Comparison of ENCODE assay signal across 8 cellular contexts in the genomic region with DNA sequence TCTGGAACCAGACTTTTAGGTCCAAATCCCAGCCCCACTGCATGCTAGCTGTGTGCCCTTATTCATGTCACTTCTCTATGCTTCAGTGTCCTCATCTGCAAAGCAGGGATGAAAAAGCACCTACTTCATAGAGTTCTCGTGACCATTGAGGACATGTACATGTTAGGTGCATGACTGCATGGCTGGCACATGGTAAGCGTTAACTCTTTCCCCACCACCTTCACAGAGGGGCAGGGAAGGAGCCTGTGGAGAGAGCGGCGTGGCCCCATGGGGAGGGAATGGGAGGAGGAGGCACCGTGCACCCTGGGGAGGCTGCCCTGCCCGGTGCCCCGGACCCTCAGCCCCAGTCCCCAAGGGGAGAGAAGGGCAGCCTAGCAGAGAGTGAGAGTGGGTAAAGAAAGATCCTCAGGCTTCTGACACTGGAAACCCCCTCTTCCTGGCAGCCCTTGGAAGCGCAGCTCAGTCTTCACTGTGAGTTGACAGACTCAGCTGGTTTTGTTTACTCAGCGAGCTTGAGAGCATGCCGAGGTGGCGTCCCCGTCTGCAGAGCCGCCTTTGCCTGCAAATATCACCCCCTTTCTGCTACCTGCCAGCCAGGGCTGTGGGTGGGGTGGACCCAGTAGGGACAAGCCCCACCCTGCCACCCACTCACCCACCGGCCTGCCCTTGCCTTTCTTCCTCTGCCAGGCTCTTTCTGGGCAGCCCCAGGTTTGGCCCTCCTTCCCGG. TPM values are rescaled to one million over a fixed set of nuclear protein-coding genes. Genes with fewer than 3 reads are reported as not detected.
DNase-seq lines count a peak whose midpoint lies in the region; ATAC-seq, FAIRE-seq and TF ChIP-seq lines count a peak whose summit lies in the region.
"Had no signal": no experiment of that assay in that cellular context is flagged by ENCODE, and none has a peak within 500 bp of the region (broad histone marks: within the 10 kb centered on the region; RNA-seq: fewer than 3 reads in every experiment).

No MANE protein-coding gene starts in this region.

- H3K4me1 ChIP-seq in KMS-11 (ENCODE audit: low read depth, poor library complexity, severe bottlenecking): peaks cover 38% of the 10 kb centered on the region
- peaks cover 34% of the 10 kb centered on the region for H3K4me1 ChIP-seq in keratinocyte (ENCODE audit: control insufficient read depth, extremely low read depth, insufficient read depth, low read length)

- H3K4me3 ChIP-seq in KMS-11 (IDR thresholded peaks at IDR 0.05; ENCODE audit: insufficient read depth, low read depth, low read length) (no peak overlapping the region), keratinocyte (ENCODE audit: control insufficient read depth in 2 of 3, extremely low read depth in 1 of 3, insufficient read depth in 2 of 3, low read depth in 1 of 3, low read length in 3 of 3) (no peak overlapping the region)

- POLR2A ChIA-PET in RWPE1 (lab: Yijun Ruan, JAX; ENCODE audit: low non-redundant PET): no interaction called here

- CTCF ChIA-PET in RWPE1 (lab: Yijun Ruan, JAX): interaction anchor here (0.7 kb wide), 1 partner anchor 192 kb away, joined by 4 read pairs; no protein-coding TSS in a partner anchor

- H3K27ac ChIP-seq in KMS-11 (peak overlapping the region; percentile 69), keratinocyte (ENCODE audit: control insufficient read depth, insufficient read depth, low read length) (no peak overlapping the region), RWPE1 (no peak overlapping the region)

- FAIRE-seq in keratinocyte (lab: Jason Lieb, UNC): peak; percentile 5

- no peaks in the 10 kb centered on the region for H3K36me3 ChIP-seq in KMS-11 (ENCODE audit: insufficient read depth)
- no peaks in the 10 kb centered on the region for H3K36me3 ChIP-seq in keratinocyte (ENCODE audit: control insufficient read depth in 2 of 2, extremely low read depth in 1 of 2, insufficient read depth in 2 of 2, low read length in 2 of 2)

- H3K79me2 ChIP-seq in KMS-11 (ENCODE audit: insufficient read depth, low read depth) (no peaks in the 10 kb centered on the region), keratinocyte (ENCODE audit: control insufficient read depth, insufficient read depth, low read length) (no peaks in the 10 kb centered on the region)

- H3K4me2 ChIP-seq in KMS-11: peak overlapping the region; percentile 66
- H3K4me2 ChIP-seq in keratinocyte (ENCODE audit: control insufficient read depth, extremely low read depth, insufficient read depth, low read depth, low read length): no peak overlapping the region

- DNase-seq in keratinocyte (ENCODE audit: low read depth, low spot score) (no peak), superior temporal gyrus (ENCODE audit: extremely low spot score) (peak; percentile 70), RWPE1 (ENCODE audit: low spot score) (no peak)
- DNase-seq: KBM-7 had no signal

- H4K20me1 ChIP-seq in KMS-11 (ENCODE audit: insufficient read depth) (no peaks in the 10 kb centered on the region), keratinocyte (ENCODE audit: control insufficient read depth, extremely low read depth, insufficient read depth, low read length) (no peaks in the 10 kb centered on the region)

- H3K27me3 ChIP-seq in KMS-11 (ENCODE audit: insufficient read depth, low read depth) (no peaks in the 10 kb centered on the region), keratinocyte (ENCODE audit: control insufficient read depth, extremely low read depth, insufficient read depth, low read length) (peaks cover 4% of the 10 kb centered on the region)

- H3K9ac ChIP-seq in KMS-11 (peak overlapping the region; percentile 61), keratinocyte (ENCODE audit: control insufficient read depth, extremely low read depth, insufficient read depth, low read length) (no peak overlapping the region)

- H2AFZ ChIP-seq in KMS-11 (ENCODE audit: low read depth) (peak overlapping the region; percentile 47), keratinocyte (ENCODE audit: control insufficient read depth, low read length) (no peak overlapping the region)

- dilution Hi-C loops in keratinocyte (cut with MboI; ENCODE audit: extremely low pct_ligation_motif_present, low sequenced_read_pairs): no loop called here

- no peaks in the 10 kb centered on the region for H3K9me1 ChIP-seq in keratinocyte (ENCODE audit: control insufficient read depth, extremely low read depth, insufficient read depth, low read length)

- no peak for TF ChIP-seq CTCF in KMS-11 (conservative IDR thresholded peaks at IDR 0.05; ENCODE audit: low read depth, low read length)
- no peak for TF ChIP-seq CTCF in keratinocyte (optimal IDR thresholded peaks at IDR 0.05 in 1 of 3, IDR thresholded peaks at IDR 0.05 in 1 of 3, conservative IDR thresholded peaks at IDR 0.05 in 1 of 3; ENCODE audit: extremely low read depth in 1 of 3, insufficient read depth in 2 of 3, low read length in 3 of 3)
- TF ChIP-seq CTCF in RWPE1 (conservative IDR thresholded peaks at IDR 0.05; ENCODE audit: low read depth): no peak

- ATAC-seq in SK-N-SH treated with all-trans-retinoic acid at 6 μM for 48 hours (peak; percentile 42), GM19035 (IDR thresholded peaks at IDR 0.05; ENCODE audit: unreplicated experiment) (no peak), HG03442 (IDR thresholded peaks at IDR 0.05; ENCODE audit: unreplicated experiment) (no peak)

- H3K9me3 ChIP-seq in keratinocyte (ENCODE audit: control insufficient read depth, low read depth, low read length): no peaks in the 10 kb centered on the region

TF ChIP-seq in SK-N-SH treated with all-trans-retinoic acid at 6 μM for 48 hours, 23 proteins besides CTCF, POLR2A, EP300 and RAD21:
- TF ChIP-seq GLIS3 (CRISPR knock-in tag; IDR thresholded peaks at IDR 0.05): no peak
TF ChIP-seq in SK-N-SH treated with all-trans-retinoic acid at 6 μM for 48 hours: peak in this region for 0.

RNA-seq across cellular contexts. Expression of gene ANGPTL2, which starts 10.6 kb away (rescaled TPM):
- 0.10 to 0.19 TPM (median 0.18 TPM) in 3 replicates for polyA plus RNA-seq in keratinocyte
- polyA plus RNA-seq in keratinocyte (2011; ENCODE audit: low read depth): not detected
- 0.09 and 0.12 TPM in 2 replicates for polyA plus RNA-seq in keratinocyte (2011; cell fraction: cytosol; rRNA removed)
- 0.31 and 0.40 TPM in 2 replicates for polyA plus RNA-seq in keratinocyte (2011; cell fraction: nucleus; rRNA removed)
- 0.29 and 0.30 TPM in 2 replicates for polyA plus RNA-seq in keratinocyte (2012; ENCODE audit: low replicate concordance)
- polyA minus RNA-seq in keratinocyte: 0.06 to 0.23 TPM (median 0.20 TPM) in 3 replicates
- polyA minus RNA-seq in keratinocyte (2011; cell fraction: cytosol; rRNA and poly(A)+ RNA removed): not detected
- 0.23 and 0.32 TPM in 2 replicates for polyA minus RNA-seq in keratinocyte (2011; cell fraction: nucleus; rRNA and poly(A)+ RNA removed)
